ENCODE assay signal across 7 cellular contexts in genomic region chr7:44884553-44885393, GRCh38. TPM values are rescaled to one million over a fixed set of nuclear protein-coding genes. Genes with fewer than 3 reads are reported as not detected.
DNase-seq lines count a peak whose midpoint lies in the region; TF ChIP-seq lines count a peak whose summit lies in the region.

No MANE protein-coding gene starts in this region.

- peaks cover 0 to 8% of the 10 kb centered on the region in 2 donors for H3K36me3 ChIP-seq in mucosa of rectum (ENCODE audit: control insufficient read depth in 2 of 2, insufficient read depth in 2 of 2, low read length in 2 of 2)

- DNase-seq in GM13976 (ENCODE audit: low spot score): peak; percentile 52
- peak; percentile 49 for DNase-seq in HFFc6
- peak; percentile 41 for DNase-seq in NCI-H1105 treated with DMSO at 0.1 percent for 48 hours (lab: John Stamatoyannopoulos, UW)
- peak; percentile 18 to 31 (median 24) for DNase-seq in activated CD8-positive, alpha-beta memory T cell treated with anti-CD3 and anti-CD28 coated beads for 48 hours (ENCODE audit: low read depth in 2 of 3, low spot score in 2 of 3)
- DNase-seq in endothelial cell (ENCODE audit: low spot score): peak; percentile 53
- DNase-seq in stimulated activated CD8-positive, alpha-beta memory T cell treated with anti-CD3 and anti-CD28 coated beads, Interleukin-7, amount 100 ng/mL, for 4 hours (ENCODE audit: low read depth in 2 of 2): peak; percentile 5 to 34

- TF ChIP-seq CTCF in GM13976 (IDR thresholded peaks at IDR 0.05; ENCODE audit: borderline replicate concordance, control extremely low read depth, extremely low read depth, insufficient read depth, missing control alignments) (no peak), HFFc6 (IDR thresholded peaks at IDR 0.05) (no peak), endothelial cell (IDR thresholded peaks at IDR 0.05; ENCODE audit: unreplicated experiment) (no peak)

- peaks cover 5% of the 10 kb centered on the region for H3K27me3 Mint-ChIP-seq in HFFc6 (ENCODE audit: insufficient read depth)
- H3K27me3 Mint-ChIP-seq in endothelial cell (ENCODE audit: unreplicated experiment): peaks cover 14% of the 10 kb centered on the region

- H3K9ac ChIP-seq in mucosa of rectum (ENCODE audit: low read depth in 1 of 2, low read length in 2 of 2): peak overlapping the region; percentile 89 to 94

- peak overlapping the region; percentile 94 to 100 for H3K27ac ChIP-seq in mucosa of rectum (ENCODE audit: low read depth in 2 of 2, low read length in 2 of 2)

- H3K27ac Mint-ChIP-seq in HFFc6 (peak overlapping the region; percentile 100), endothelial cell (ENCODE audit: unreplicated experiment) (peak overlapping the region; percentile 88)

- peak overlapping the region; percentile 79 to 87 for H3K4me3 ChIP-seq in mucosa of rectum (ENCODE audit: low read length in 2 of 2)

- H3K27me3 ChIP-seq in mucosa of rectum (ENCODE audit: control insufficient read depth in 2 of 2, insufficient read depth in 2 of 2, low read length in 2 of 2): no peaks in the 10 kb centered on the region

- H3K4me1 ChIP-seq in mucosa of rectum (ENCODE audit: control insufficient read depth in 2 of 2, insufficient read depth in 2 of 2, low read length in 2 of 2): peaks cover 29 to 32% of the 10 kb centered on the region in 2 donors

- peaks cover 55% of the 10 kb centered on the region for H3K4me1 Mint-ChIP-seq in HFFc6 (ENCODE audit: low read depth)
- H3K4me1 Mint-ChIP-seq in endothelial cell (ENCODE audit: unreplicated experiment): peaks cover 31% of the 10 kb centered on the region

- no peaks in the 10 kb centered on the region for H3K9me3 ChIP-seq in mucosa of rectum (ENCODE audit: control insufficient read depth in 2 of 2, low read length in 2 of 2)

- H3K36me3 Mint-ChIP-seq in HFFc6 (ENCODE audit: low read depth) (peaks cover 44% of the 10 kb centered on the region), endothelial cell (ENCODE audit: low read depth, unreplicated experiment) (peaks cover 8% of the 10 kb centered on the region)

- H3K4me3 Mint-ChIP-seq in HFFc6: peak overlapping the region; percentile 96
- H3K4me3 Mint-ChIP-seq in endothelial cell (ENCODE audit: unreplicated experiment): peak overlapping the region; percentile 95

- H3K9me3 Mint-ChIP-seq in HFFc6 (no peaks in the 10 kb centered on the region; the same call in 1 of the 2 replicates), endothelial cell (ENCODE audit: unreplicated experiment) (no peaks in the 10 kb centered on the region)

- in situ Hi-C loops in GM13976 (cut with MboI; ENCODE audit: low sequenced_read_pairs, unreplicated experiment): no loop called here

RNA-seq across cellular contexts. Expression of gene PURB, which starts 0.6 kb away (rescaled TPM):
- total RNA-seq in HFFc6 (2021; fragmentation: NEBNext Ultra II Directional; extraction: Animal tissue kit (Norgen Biotek cat#: 25700)): 10 to 100 TPM; 22.2 to 32.2 (median 26.0) TPM
- 25.7 TPM for total RNA-seq in endothelial cell (ENCODE audit: unreplicated experiment)

RNA-seq across cellular contexts. Expression of gene H2AZ2, which starts 36.9 kb away (rescaled TPM):
- 100 to 1,000 TPM; 128 to 215 (median 185) TPM for total RNA-seq in HFFc6 (2021; fragmentation: NEBNext Ultra II Directional; extraction: Animal tissue kit (Norgen Biotek cat#: 25700))
- total RNA-seq in endothelial cell (ENCODE audit: unreplicated experiment): 157 TPM

Comparison
In these comparisons a context has a peak if more than half of its experiments do, and no peak if none do; other contexts are left out.
1. Peak in every context shown above with its lines: DNase-seq, H3K4me3 ChIP-seq and H3K27ac ChIP-seq.